2 cellular contexts compared by ENCODE assay signal in genomic region chr1:181104790-181105133, GRCh38.
A peak's percentile ranks its signal among the peaks of the same experiment; 100 is the strongest.
TF ChIP-seq lines count a peak whose summit lies in the region.

No MANE protein-coding gene starts in this region.

TF ChIP-seq in K562, 482 proteins besides CTCF, POLR2A, EP300 and RAD21 (continued from another document and continues in another):
- TF ChIP-seq ZHX1 (conservative IDR thresholded peaks at IDR 0.05; ENCODE audit: low read length) (no peak), ZBTB1 (CRISPR knock-in tag; IDR thresholded peaks at IDR 0.05; ENCODE audit: borderline replicate concordance, low read depth) (no peak), PHF20 (IDR thresholded peaks at IDR 0.05; ENCODE audit: partially characterized antibody) (no peak), HNRNPL (IDR thresholded peaks at IDR 0.05; ENCODE audit: low read depth, low read length) (no peak), ZNF197 (CRISPR knock-in tag; IDR thresholded peaks at IDR 0.05; ENCODE audit: low read depth) (no peak), ZNF311 (CRISPR knock-in tag; IDR thresholded peaks at IDR 0.05) (no peak), PHB (CRISPR knock-in tag; IDR thresholded peaks at IDR 0.05) (0 out of 2 replicates have a peak, but pooled peaks have one; percentile 72), BCL6 (CRISPR knock-in tag; IDR thresholded peaks at IDR 0.05) (no peak), FOXJ3 (CRISPR knock-in tag; IDR thresholded peaks at IDR 0.05) (no peak), SETDB1 (IDR thresholded peaks at IDR 0.05; ENCODE audit: low read length) (no peak), FOXA1 (IDR thresholded peaks at IDR 0.05; ENCODE audit: borderline replicate concordance) (no peak), TBL1XR1 (IDR thresholded peaks at IDR 0.05; ENCODE audit: low read length in 2 of 2) (no peak), MAFK (IDR thresholded peaks at IDR 0.05; ENCODE audit: low read length) (no peak), ZNF347 (CRISPR knock-in tag; IDR thresholded peaks at IDR 0.05; ENCODE audit: low read depth) (no peak), PCBP1 (IDR thresholded peaks at IDR 0.05; ENCODE audit: low read depth, low read length, poor library complexity, severe bottlenecking) (no peak), PML (IDR thresholded peaks at IDR 0.05; ENCODE audit: low read length) (no peak), FOSL1 (tag; conservative IDR thresholded peaks at IDR 0.05) (no peak; the same call in 1 of the 2 replicates), SPI1 (IDR thresholded peaks at IDR 0.05; ENCODE audit: borderline replicate concordance, low read depth, low read length) (no peak), IFI16 (CRISPR knock-in tag; IDR thresholded peaks at IDR 0.05) (no peak), ZNF174 (CRISPR knock-in tag; IDR thresholded peaks at IDR 0.05) (no peak), ZBTB8A (IDR thresholded peaks at IDR 0.05; ENCODE audit: partially characterized antibody) (no peak), HMG20A (CRISPR knock-in tag; conservative IDR thresholded peaks at IDR 0.05) (no peak), SMARCC2 (IDR thresholded peaks at IDR 0.05; ENCODE audit: low read depth) (peak; percentile 41; the same call in 1 of the 2 replicates), RFX7 (CRISPR knock-in tag; IDR thresholded peaks at IDR 0.05) (no peak), KHSRP (IDR thresholded peaks at IDR 0.05) (no peak), SIN3A (IDR thresholded peaks at IDR 0.05; ENCODE audit: borderline replicate concordance in 2 of 2, control insufficient read depth in 1 of 2, low read depth in 2 of 2, low read length in 2 of 2) (peak in 1 of 2 experiments; percentile 69; a peak in 1 of 4 replicates), SRSF9 (IDR thresholded peaks at IDR 0.05; ENCODE audit: borderline replicate concordance, low read depth, low read length) (no peak), NKRF (IDR thresholded peaks at IDR 0.05; ENCODE audit: borderline replicate concordance) (no peak), ZBTB33 (CRISPR knock-in tag; IDR thresholded peaks at IDR 0.05) (no peak), ZNF12 (CRISPR knock-in tag; IDR thresholded peaks at IDR 0.05) (peak; percentile 83), SMAD2 (IDR thresholded peaks at IDR 0.05; ENCODE audit: low read depth, low read length) (no peak)

TF ChIP-seq in liver, 16 proteins besides CTCF, POLR2A, EP300 and RAD21 (continued from another document):
- TF ChIP-seq REST (IDR thresholded peaks at IDR 0.05): no peak
- TF ChIP-seq GABPA (IDR thresholded peaks at IDR 0.05 in 1 of 2, conservative IDR thresholded peaks at IDR 0.05 in 1 of 2): no peak
- TF ChIP-seq FOXA1 (IDR thresholded peaks at IDR 0.05): no peak
- TF ChIP-seq YY1 (IDR thresholded peaks at IDR 0.05): no peak
- no peak for TF ChIP-seq SP1 (IDR thresholded peaks at IDR 0.05)
- no peak for TF ChIP-seq EGR1 (IDR thresholded peaks at IDR 0.05; ENCODE audit: low read depth in 2 of 2)
- no peak for TF ChIP-seq HNF4G (IDR thresholded peaks at IDR 0.05)
- no peak for TF ChIP-seq NR2F2 (IDR thresholded peaks at IDR 0.05)
- TF ChIP-seq ZBTB33 (IDR thresholded peaks at IDR 0.05): no peak
- no peak for TF ChIP-seq MAX (IDR thresholded peaks at IDR 0.05)
- no peak for TF ChIP-seq RXRA (IDR thresholded peaks at IDR 0.05)
- TF ChIP-seq JUND (IDR thresholded peaks at IDR 0.05): no peak
TF ChIP-seq in liver: peak in this region for 0.
